31 cellular contexts compared by ENCODE assay signal in genomic region chr7:148173296-148173695, GRCh38.
DNase-seq lines count a peak whose midpoint lies in the region; ATAC-seq, FAIRE-seq and TF ChIP-seq lines count a peak whose summit lies in the region.
"Had no signal": no experiment of that assay in that cellular context is flagged by ENCODE, and none has a peak within 500 bp of the region (broad histone marks: within the 10 kb centered on the region; RNA-seq: fewer than 3 reads in every experiment).

No MANE protein-coding gene starts in this region.

- H4K20me1 ChIP-seq in neural cell (ENCODE audit: insufficient read depth), result no peaks in the 10 kb centered on the region
- H4K20me1 ChIP-seq: BLaER1 had no signal

- H3K79me2 ChIP-seq in neural cell (replicated peaks; ENCODE audit: insufficient read depth, low read length), result no peaks in the 10 kb centered on the region

- ATAC-seq in HG03571 (IDR thresholded peaks at IDR 0.05; ENCODE audit: unreplicated experiment), result no peak
- ATAC-seq in stimulated activated naive CD8-positive, alpha-beta T cell treated with anti-CD3 and anti-CD28 coated beads, Interleukin-15, amount 100 ng/mL, for 72 hours, result no peak
- ATAC-seq: activated CD4-positive, CD25-positive, alpha-beta regulatory T cell treated with anti-CD3 and anti-CD28 coated beads, Interleukin-2, amount 50 U/mL, for 24 hours; foreskin keratinocyte; naive thymus-derived CD8-positive, alpha-beta T cell; stimulated activated memory B cell treated with anti-CD40 and anti-IgM and Interleukin-4, amounts not matched to agents 10 μg/mL and 1 μg/mL and 100 μg/mL, for 72 hours had no signal

- no peak overlapping the region for H3K4me2 ChIP-seq in neural cell (ENCODE audit: low read length)
- H3K4me2 ChIP-seq: BLaER1 had no signal

- no peaks in the 10 kb centered on the region for H3K9me3 Mint-ChIP-seq in stimulated activated naive CD8-positive, alpha-beta T cell treated with anti-CD3 and anti-CD28 coated beads, Interleukin-15, amount 100 ng/mL, for 72 hours
- H3K9me3 Mint-ChIP-seq: central memory CD8-positive, alpha-beta T cell; naive thymus-derived CD8-positive, alpha-beta T cell; stimulated activated memory B cell treated with anti-CD40 and anti-IgM and Interleukin-4, amounts not matched to agents 10 μg/mL and 1 μg/mL and 100 μg/mL, for 72 hours had no signal

- H3K9me2 ChIP-seq in neural cell (ENCODE audit: insufficient read depth, low read length), result no peaks in the 10 kb centered on the region

- no peak for FAIRE-seq in HTR-8/SVneo (lab: Jason Lieb, UNC)
- FAIRE-seq: endometrium had no signal

- TF ChIP-seq CTCF in neural cell (IDR thresholded peaks at IDR 0.05; ENCODE audit: poor library complexity, severe bottlenecking) (no peak), foreskin fibroblast (IDR thresholded peaks at IDR 0.05; ENCODE audit: low read depth, low read length) (no peak)

- no peak for TF ChIP-seq EP300 in neural cell (conservative IDR thresholded peaks at IDR 0.05; ENCODE audit: poor library complexity, severe bottlenecking)

- H3K4me3 ChIP-seq in neural cell (ENCODE audit: low read length) (peak overlapping the region; percentile 2), foreskin fibroblast (ENCODE audit: low read depth in 1 of 2, low read length in 2 of 2) (no peak overlapping the region)
- H3K4me3 ChIP-seq: BLaER1, esophagus muscularis mucosa, lung, Peyer's patch, suprapubic skin had no signal

- no peaks in the 10 kb centered on the region for H3K27me3 ChIP-seq in neural cell (ENCODE audit: insufficient read depth, low read depth, low read length)
- H3K27me3 ChIP-seq: BLaER1, esophagus muscularis mucosa, foreskin keratinocyte, Peyer's patch, suprapubic skin had no signal

- peak overlapping the region; percentile 1 for H2AFZ ChIP-seq in neural cell (ENCODE audit: low read depth, low read length)

- H3K4me1 Mint-ChIP-seq in stimulated activated naive CD8-positive, alpha-beta T cell treated with anti-CD3 and anti-CD28 coated beads, Interleukin-15, amount 100 ng/mL, for 72 hours, result no peaks in the 10 kb centered on the region
- H3K4me1 Mint-ChIP-seq: central memory CD8-positive, alpha-beta T cell; naive thymus-derived CD8-positive, alpha-beta T cell; stimulated activated memory B cell treated with anti-CD40 and anti-IgM and Interleukin-4, amounts not matched to agents 10 μg/mL and 1 μg/mL and 100 μg/mL, for 72 hours had no signal

- no peak for TF ChIP-seq RAD21 in neural cell (conservative IDR thresholded peaks at IDR 0.05)

- H3K27ac Mint-ChIP-seq in stimulated activated naive CD8-positive, alpha-beta T cell treated with anti-CD3 and anti-CD28 coated beads, Interleukin-15, amount 100 ng/mL, for 72 hours, result no peak overlapping the region
- H3K27ac Mint-ChIP-seq: naive thymus-derived CD8-positive, alpha-beta T cell; stimulated activated memory B cell treated with anti-CD40 and anti-IgM and Interleukin-4, amounts not matched to agents 10 μg/mL and 1 μg/mL and 100 μg/mL, for 72 hours had no signal

- H3K27ac ChIP-seq in neural cell (ENCODE audit: low read length), result peak overlapping the region; percentile 63
- H3K27ac ChIP-seq: BLaER1, esophagus muscularis mucosa, foreskin keratinocyte, HL-60, Peyer's patch, suprapubic skin had no signal

- H3F3A ChIP-seq in neural cell (ENCODE audit: insufficient read depth, low read length, poor library complexity, severe bottlenecking), result peaks cover 6% of the 10 kb centered on the region

- no peaks in the 10 kb centered on the region for H3K9me3 ChIP-seq in neural cell (ENCODE audit: low read length)
- H3K9me3 ChIP-seq: BLaER1, esophagus muscularis mucosa, Peyer's patch, suprapubic skin had no signal

- H3K27me3 Mint-ChIP-seq in stimulated activated naive CD8-positive, alpha-beta T cell treated with anti-CD3 and anti-CD28 coated beads, Interleukin-15, amount 100 ng/mL, for 72 hours, result no peaks in the 10 kb centered on the region

- DNase-seq in NCI-H1105 treated with DMSO at 0.1 percent for 48 hours (lab: John Stamatoyannopoulos, UW) (peak; percentile 27), NCI-H2081 (lab: John Stamatoyannopoulos, UW) (peak; percentile 90 to 99), NCI-H69 (lab: John Stamatoyannopoulos, UW) (peak; percentile 98), HTR-8/SVneo (ENCODE audit: insufficient read length, low spot score) (no peak), foreskin fibroblast (no peak)
- no peak for DNase-seq in stimulated activated naive CD8-positive, alpha-beta T cell treated with anti-CD3 and anti-CD28 coated beads, Interleukin-15, amount 100 ng/mL, for 72 hours
- DNase-seq: activated CD4-positive, alpha-beta T cell treated with anti-CD3 and anti-CD28 coated beads, Interleukin-2, amount 50 U/mL, for 4 hours; activated gamma-delta T cell treated with Interleukin-2 at 50 U/mL for 16 hours; activated T-cell treated with anti-CD3 and anti-CD28 coated beads, Interleukin-2, amount 50 U/mL, for 48 hours; DMS53; foreskin keratinocyte; H7; KG1; kidney glomerular epithelial cell; naive thymus-derived CD8-positive, alpha-beta T cell; NCI-H1694 treated with DMSO at 0.1 percent for 48 hours; occipital lobe; Peyer's patch; SHP77; stimulated activated CD4-positive, alpha-beta T cell treated with anti-CD3 and anti-CD28 coated beads, Interleukin-15, amount 100 ng/mL, for 24 hours had no signal

- no peak overlapping the region for H3K9ac ChIP-seq in neural cell (ENCODE audit: low read length)
- H3K9ac ChIP-seq: BLaER1 had no signal

- H3K36me3 ChIP-seq in neural cell (ENCODE audit: insufficient read depth, low read length), result no peaks in the 10 kb centered on the region
- H3K36me3 ChIP-seq: BLaER1, esophagus muscularis mucosa, Peyer's patch, suprapubic skin had no signal

- no peak overlapping the region for H3K4me3 Mint-ChIP-seq in stimulated activated naive CD8-positive, alpha-beta T cell treated with anti-CD3 and anti-CD28 coated beads, Interleukin-15, amount 100 ng/mL, for 72 hours
- H3K4me3 Mint-ChIP-seq: central memory CD8-positive, alpha-beta T cell; naive thymus-derived CD8-positive, alpha-beta T cell; stimulated activated memory B cell treated with anti-CD40 and anti-IgM and Interleukin-4, amounts not matched to agents 10 μg/mL and 1 μg/mL and 100 μg/mL, for 72 hours had no signal

TF ChIP-seq in neural cell, 6 proteins besides CTCF, POLR2A, EP300 and RAD21:
- no peak for TF ChIP-seq REST (IDR thresholded peaks at IDR 0.05; ENCODE audit: borderline replicate concordance)
- peak; percentile 11 for TF ChIP-seq POLR2AphosphoS5 (IDR thresholded peaks at IDR 0.05)
TF ChIP-seq in neural cell: peak in this region for 1.

Comparison
In these comparisons a context has a peak if more than half of its experiments do, and no peak if none do; other contexts are left out.
1. DNase-seq: peak in NCI-H1105 treated with DMSO at 0.1 percent for 48 hours (single experiment), NCI-H2081 (2 of 2) and NCI-H69 (single experiment); none in HTR-8/SVneo (single experiment), stimulated activated naive CD8-positive, alpha-beta T cell treated with anti-CD3 and anti-CD28 coated beads, Interleukin-15, amount 100 ng/mL, for 72 hours (0 of 2) and foreskin fibroblast (0 of 2).